In genomic region chr1:245180496-245180895, GRCh38 we compare ENCODE assay signal across 1 cellular context.
TF ChIP-seq lines count a peak whose summit lies in the region.

No MANE protein-coding gene starts in this region.

TF ChIP-seq in GM23338, 12 proteins besides CTCF, POLR2A, EP300 and RAD21 (continued from another document):
- TF ChIP-seq, protein P1, sequence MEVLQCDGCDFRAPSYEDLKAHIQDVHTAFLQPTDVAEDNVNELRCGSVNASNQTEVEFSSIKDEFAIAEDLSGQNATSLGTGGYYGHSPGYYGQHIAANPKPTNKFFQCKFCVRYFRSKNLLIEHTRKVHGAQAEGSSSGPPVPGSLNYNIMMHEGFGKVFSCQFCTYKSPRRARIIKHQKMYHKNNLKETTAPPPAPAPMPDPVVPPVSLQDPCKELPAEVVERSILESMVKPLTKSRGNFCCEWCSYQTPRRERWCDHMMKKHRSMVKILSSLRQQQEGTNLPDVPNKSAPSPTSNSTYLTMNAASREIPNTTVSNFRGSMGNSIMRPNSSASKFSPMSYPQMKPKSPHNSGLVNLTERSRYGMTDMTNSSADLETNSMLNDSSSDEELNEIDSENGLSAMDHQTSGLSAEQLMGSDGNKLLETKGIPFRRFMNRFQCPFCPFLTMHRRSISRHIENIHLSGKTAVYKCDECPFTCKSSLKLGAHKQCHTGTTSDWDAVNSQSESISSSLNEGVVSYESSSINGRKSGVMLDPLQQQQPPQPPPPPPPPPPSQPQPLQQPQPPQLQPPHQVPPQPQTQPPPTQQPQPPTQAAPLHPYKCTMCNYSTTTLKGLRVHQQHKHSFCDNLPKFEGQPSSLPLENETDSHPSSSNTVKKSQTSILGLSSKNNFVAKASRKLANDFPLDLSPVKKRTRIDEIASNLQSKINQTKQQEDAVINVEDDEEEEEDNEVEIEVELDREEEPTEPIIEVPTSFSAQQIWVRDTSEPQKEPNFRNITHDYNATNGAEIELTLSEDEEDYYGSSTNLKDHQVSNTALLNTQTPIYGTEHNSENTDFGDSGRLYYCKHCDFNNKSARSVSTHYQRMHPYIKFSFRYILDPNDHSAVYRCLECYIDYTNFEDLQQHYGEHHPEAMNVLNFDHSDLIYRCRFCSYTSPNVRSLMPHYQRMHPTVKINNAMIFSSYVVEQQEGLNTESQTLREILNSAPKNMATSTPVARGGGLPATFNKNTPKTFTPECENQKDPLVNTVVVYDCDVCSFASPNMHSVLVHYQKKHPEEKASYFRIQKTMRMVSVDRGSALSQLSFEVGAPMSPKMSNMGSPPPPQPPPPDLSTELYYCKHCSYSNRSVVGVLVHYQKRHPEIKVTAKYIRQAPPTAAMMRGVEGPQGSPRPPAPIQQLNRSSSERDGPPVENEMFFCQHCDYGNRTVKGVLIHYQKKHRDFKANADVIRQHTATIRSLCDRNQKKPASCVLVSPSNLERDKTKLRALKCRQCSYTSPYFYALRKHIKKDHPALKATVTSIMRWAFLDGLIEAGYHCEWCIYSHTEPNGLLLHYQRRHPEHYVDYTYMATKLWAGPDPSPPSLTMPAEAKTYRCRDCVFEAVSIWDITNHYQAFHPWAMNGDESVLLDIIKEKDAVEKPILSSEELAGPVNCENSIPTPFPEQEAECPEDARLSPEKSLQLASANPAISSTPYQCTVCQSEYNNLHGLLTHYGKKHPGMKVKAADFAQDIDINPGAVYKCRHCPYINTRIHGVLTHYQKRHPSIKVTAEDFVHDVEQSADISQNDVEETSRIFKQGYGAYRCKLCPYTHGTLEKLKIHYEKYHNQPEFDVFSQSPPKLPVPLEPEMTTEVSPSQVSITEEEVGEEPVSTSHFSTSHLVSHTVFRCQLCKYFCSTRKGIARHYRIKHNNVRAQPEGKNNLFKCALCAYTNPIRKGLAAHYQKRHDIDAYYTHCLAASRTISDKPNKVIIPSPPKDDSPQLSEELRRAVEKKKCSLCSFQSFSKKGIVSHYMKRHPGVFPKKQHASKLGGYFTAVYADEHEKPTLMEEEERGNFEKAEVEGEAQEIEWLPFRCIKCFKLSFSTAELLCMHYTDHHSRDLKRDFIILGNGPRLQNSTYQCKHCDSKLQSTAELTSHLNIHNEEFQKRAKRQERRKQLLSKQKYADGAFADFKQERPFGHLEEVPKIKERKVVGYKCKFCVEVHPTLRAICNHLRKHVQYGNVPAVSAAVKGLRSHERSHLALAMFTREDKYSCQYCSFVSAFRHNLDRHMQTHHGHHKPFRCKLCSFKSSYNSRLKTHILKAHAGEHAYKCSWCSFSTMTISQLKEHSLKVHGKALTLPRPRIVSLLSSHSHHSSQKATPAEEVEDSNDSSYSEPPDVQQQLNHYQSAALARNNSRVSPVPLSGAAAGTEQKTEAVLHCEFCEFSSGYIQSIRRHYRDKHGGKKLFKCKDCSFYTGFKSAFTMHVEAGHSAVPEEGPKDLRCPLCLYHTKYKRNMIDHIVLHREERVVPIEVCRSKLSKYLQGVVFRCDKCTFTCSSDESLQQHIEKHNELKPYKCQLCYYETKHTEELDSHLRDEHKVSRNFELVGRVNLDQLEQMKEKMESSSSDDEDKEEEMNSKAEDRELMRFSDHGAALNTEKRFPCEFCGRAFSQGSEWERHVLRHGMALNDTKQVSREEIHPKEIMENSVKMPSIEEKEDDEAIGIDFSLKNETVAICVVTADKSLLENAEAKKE (CRISPR knock-in tag; IDR thresholded peaks at IDR 0.05): no peak
- TF ChIP-seq REST (IDR thresholded peaks at IDR 0.05; ENCODE audit: unreplicated experiment): no peak
- no peak for TF ChIP-seq ZNF331 (CRISPR knock-in tag; IDR thresholded peaks at IDR 0.05; ENCODE audit: low read depth)
- no peak for TF ChIP-seq ZNF114 (CRISPR knock-in tag; IDR thresholded peaks at IDR 0.05)
